Comparison of ENCODE assay signal across 1 cellular context in genomic region chr2:69911985-69912563, GRCh38.
TF ChIP-seq lines count a peak whose summit lies in the region.

No MANE protein-coding gene starts in this region.

TF ChIP-seq in SK-N-SH treated with all-trans-retinoic acid at 6 μM for 48 hours, 23 proteins besides CTCF, POLR2A, EP300 and RAD21 (continued from another document):
- TF ChIP-seq POU6F1 (CRISPR knock-in tag; IDR thresholded peaks at IDR 0.05; ENCODE audit: borderline replicate concordance, low read depth) (no peak), ZFP3 (CRISPR knock-in tag; IDR thresholded peaks at IDR 0.05) (no peak), TOX (CRISPR knock-in tag; IDR thresholded peaks at IDR 0.05; ENCODE audit: borderline replicate concordance) (no peak), RARB (CRISPR knock-in tag; IDR thresholded peaks at IDR 0.05) (no peak), PPARA (CRISPR knock-in tag; IDR thresholded peaks at IDR 0.05; ENCODE audit: borderline replicate concordance) (no peak)
